In genomic region chr14:55128386-55129085, GRCh38 we compare ENCODE assay signal across 8 cellular contexts. TPM values are rescaled to one million over a fixed set of nuclear protein-coding genes. Genes with fewer than 3 reads are reported as not detected.
A peak's percentile ranks its signal among the peaks of the same experiment; 100 is the strongest.
DNase-seq lines count a peak whose midpoint lies in the region; ATAC-seq, FAIRE-seq and TF ChIP-seq lines count a peak whose summit lies in the region.

No MANE protein-coding gene starts in this region.

- peak overlapping the region; percentile 42; the same call in 1 of the 2 replicates for H3K9ac ChIP-seq in GM12878 (ENCODE audit: control insufficient read depth, insufficient read depth, low read length)

- H3K4me2 ChIP-seq in GM12878 (ENCODE audit: control insufficient read depth, insufficient read depth): peak overlapping the region; percentile 93; the same call in 1 of the 2 replicates

- H3K27me3 Mint-ChIP-seq in activated T-cell treated with anti-CD3 and anti-CD28 coated beads, Interleukin-2, amount 50 U/mL, for 72 hours (ENCODE audit: low read depth): peaks cover 42% of the 10 kb centered on the region
- peaks cover 40% of the 10 kb centered on the region for H3K27me3 Mint-ChIP-seq in type B pancreatic cell

- H3K36me3 ChIP-seq in GM12878 (ENCODE audit: control insufficient read depth in 2 of 2, insufficient read depth in 2 of 2, low read length in 1 of 2) (no peaks in the 10 kb centered on the region), lower lobe of right lung (peaks cover 12% of the 10 kb centered on the region)

- no peak for DNase-seq in activated T-cell treated with anti-CD3 and anti-CD28 coated beads, Interleukin-2, amount 50 U/mL, for 72 hours
- no peak for DNase-seq in activated T-cell treated with anti-CD3 and anti-CD28 coated beads, Interleukin-2, amount 50 U/mL, for 48 hours
- DNase-seq in GM12878 (ENCODE audit: low read depth, low spot score): no peak
- DNase-seq in lower lobe of right lung: no peak
- peak; percentile 7 for DNase-seq in type B pancreatic cell (ENCODE audit: extremely low spot score, unreplicated experiment)
- DNase-seq in NCI-H510A treated with DMSO at 0.1 percent for 48 hours (lab: John Stamatoyannopoulos, UW): no peak

- no peak for TF ChIP-seq POLR2A in GM12878 (IDR thresholded peaks at IDR 0.05; ENCODE audit: low read depth, low read length)

- H3K36me3 Mint-ChIP-seq in activated T-cell treated with anti-CD3 and anti-CD28 coated beads, Interleukin-2, amount 50 U/mL, for 72 hours (ENCODE audit: insufficient read depth in 2 of 2): no peaks in the 10 kb centered on the region
- H3K36me3 Mint-ChIP-seq in type B pancreatic cell: peaks cover 14% of the 10 kb centered on the region

- in situ Hi-C loops in GM12878 (cut with MboI): no loop called here

- peaks cover 4% of the 10 kb centered on the region for H3K79me2 ChIP-seq in GM12878 (ENCODE audit: control insufficient read depth, insufficient read depth, low read length)

- POLR2A ChIA-PET in GM12878 (lab: Charles Lee): interaction anchor here (0.6 to 1.5 kb wide), 4 partner anchors 26 to 304 kb away, joined by 3 read pairs; no protein-coding TSS in a partner anchor

- H3K4me1 Mint-ChIP-seq in activated T-cell treated with anti-CD3 and anti-CD28 coated beads, Interleukin-2, amount 50 U/mL, for 72 hours (ENCODE audit: low read depth): peaks cover 14% of the 10 kb centered on the region
- peaks cover 30% of the 10 kb centered on the region for H3K4me1 Mint-ChIP-seq in type B pancreatic cell (ENCODE audit: unreplicated experiment)

- peak overlapping the region; percentile 83 for H3K27ac Mint-ChIP-seq in activated T-cell treated with anti-CD3 and anti-CD28 coated beads, Interleukin-2, amount 50 U/mL, for 72 hours
- peak overlapping the region; percentile 92 for H3K27ac Mint-ChIP-seq in type B pancreatic cell

- FAIRE-seq in GM12878 (lab: Jason Lieb, UNC): no peak

- H3K27ac ChIP-seq in GM12878 (ENCODE audit: control insufficient read depth, insufficient read depth) (no peak overlapping the region), lower lobe of right lung (peak overlapping the region; percentile 98)

- H3K4me1 ChIP-seq in GM12878 (ENCODE audit: control insufficient read depth, insufficient read depth, low read length) (peaks cover 6% of the 10 kb centered on the region), lower lobe of right lung (peaks cover 65% of the 10 kb centered on the region)

- H3K4me3 ChIP-seq in GM12878 (peak overlapping the region; percentile 73), lower lobe of right lung (peak overlapping the region; percentile 83)

- H2AFZ ChIP-seq in GM12878 (ENCODE audit: control insufficient read depth, low read depth, low read length): peak overlapping the region; percentile 76

- no peak for TF ChIP-seq CTCF in GM12878 (IDR thresholded peaks at IDR 0.05 in 2 of 3, conservative IDR thresholded peaks at IDR 0.05 in 1 of 3; ENCODE audit: control insufficient read depth in 2 of 3, extremely low read depth in 1 of 3, insufficient read depth in 1 of 3, low read depth in 3 of 3, low read length in 3 of 3)
- TF ChIP-seq CTCF in lower lobe of right lung (IDR thresholded peaks at IDR 0.05): no peak
- no peak for TF ChIP-seq CTCF in type B pancreatic cell (conservative IDR thresholded peaks at IDR 0.05)

- SMC1A ChIA-PET in GM12878 (lab: Charles Lee; ENCODE audit: uncharacterized antibody, unreplicated experiment): interaction anchor here (1.0 to 1.9 kb wide), 4 partner anchors 25 to 51 kb away, joined by 3 to 8 read pairs (median 3); no protein-coding TSS in a partner anchor

- no peaks in the 10 kb centered on the region for H3K9me3 ChIP-seq in GM12878 (replicated peaks; ENCODE audit: control insufficient read depth, insufficient read depth, low read length)
- H3K9me3 ChIP-seq in lower lobe of right lung: no peaks in the 10 kb centered on the region

- peak overlapping the region; percentile 80 to 87 for H3K4me3 Mint-ChIP-seq in activated T-cell treated with anti-CD3 and anti-CD28 coated beads, Interleukin-2, amount 50 U/mL, for 72 hours
- peak overlapping the region; percentile 88 for H3K4me3 Mint-ChIP-seq in type B pancreatic cell

- WGBS in GM12878 (ENCODE audit: insufficient coverage, insufficient replicate concordance, low lambda C conversion rate, missing lambda C conversion rate): 21% methylated on average over 20 of the region's 20 CpGs

- TF ChIP-seq RAD21 in GM12878 (IDR thresholded peaks at IDR 0.05; ENCODE audit: insufficient read depth, low read depth, low read length): no peak

- RAD21 ChIA-PET in GM12878 (lab: Charles Lee; ENCODE audit: unreplicated experiment): interaction anchor here (0.7 to 2.4 kb wide), 2 partner anchors 25 to 102 kb away, joined by 3 to 10 read pairs; no protein-coding TSS in a partner anchor

- H4K20me1 ChIP-seq in GM12878 (ENCODE audit: control insufficient read depth, insufficient read depth): peaks cover 3% of the 10 kb centered on the region; the same call in 1 of the 2 replicates

- CTCF ChIA-PET in GM12878 (lab: Yijun Ruan, JAX): interaction anchor here (0.9 to 1.1 kb wide), 2 partner anchors 30 to 39 kb away, joined by 3 to 4 read pairs; no protein-coding TSS in a partner anchor

- intact Hi-C loops in GM12878 (cut with micrococcal nuclease; ENCODE audit: unreplicated experiment) (loop anchor here (1.0 to 2.0 kb wide), 2 partner anchors 30 to 40 kb away; no protein-coding TSS in a partner anchor), lower lobe of right lung (cut with DNase I) (no loop called here)

- no peak for ATAC-seq in activated T-cell treated with anti-CD3 and anti-CD28 coated beads, Interleukin-2, amount 50 U/mL, for 72 hours (replicated peaks in 1 of 2)
- ATAC-seq in GM12878: no peak
- no peak for ATAC-seq in lower lobe of right lung
- ATAC-seq in GM19463 (IDR thresholded peaks at IDR 0.05; ENCODE audit: unreplicated experiment): no peak
- ATAC-seq in GM19467 (IDR thresholded peaks at IDR 0.05; ENCODE audit: unreplicated experiment): no peak

- no peak for TF ChIP-seq EP300 in GM12878 (IDR thresholded peaks at IDR 0.05; ENCODE audit: borderline replicate concordance in 1 of 2, control insufficient read depth in 1 of 2, low read depth in 2 of 2, low read length in 2 of 2)

- H3K27me3 ChIP-seq in GM12878 (replicated peaks in 1 of 2; ENCODE audit: control insufficient read depth in 2 of 2, insufficient read depth in 2 of 2, low read length in 1 of 2) (no peaks in the 10 kb centered on the region), lower lobe of right lung (ENCODE audit: low read depth) (no peaks in the 10 kb centered on the region)

- no TSS peak for BruUV-seq in GM12878 (replicated peaks; lab: Mats Ljungman, UMichigan)

- H3K9me3 Mint-ChIP-seq in activated T-cell treated with anti-CD3 and anti-CD28 coated beads, Interleukin-2, amount 50 U/mL, for 72 hours: no peaks in the 10 kb centered on the region
- H3K9me3 Mint-ChIP-seq in type B pancreatic cell: no peaks in the 10 kb centered on the region

TF ChIP-seq in GM12878, 131 proteins besides CTCF, POLR2A, EP300 and RAD21 (continues in another document):
- no peak for TF ChIP-seq CBX3 (IDR thresholded peaks at IDR 0.05; ENCODE audit: borderline replicate concordance, low read depth)
- TF ChIP-seq ZNF687 (IDR thresholded peaks at IDR 0.05): no peak
- no peak for TF ChIP-seq FOXM1 (IDR thresholded peaks at IDR 0.05; ENCODE audit: low read depth, low read length)
- no peak for TF ChIP-seq YY1 (IDR thresholded peaks at IDR 0.05; ENCODE audit: low read depth, low read length)

RNA-seq across cellular contexts. Expression of gene LGALS3, which starts 0.5 kb away (rescaled TPM):
- total RNA-seq in activated T-cell treated with anti-CD3 and anti-CD28 coated beads, Interleukin-2, amount 50 U/mL, for 72 hours: 10 to 100 TPM; 13.9 to 22.3 TPM
- total RNA-seq in GM12878 (2013; cell fraction: nucleolus; rRNA removed): 17.5 and 21.3 TPM in 2 replicates
- total RNA-seq in GM12878 (2014; rRNA removed) (23.1 and 25.6 TPM in 2 replicates), GM12878 (2014; rRNA removed; fragmentation: Illumina TruSeq; extraction: Trizol) (12.0 and 12.3 TPM in 2 replicates), GM12878 (2021) (13.6 and 16.1 TPM in 2 replicates), lower lobe of right lung (528 TPM), type B pancreatic cell (ENCODE audit: low replicate concordance) (120 and 497 TPM in 2 replicates)
- 15.6 TPM for polyA plus RNA-seq in GM12878 (2011; ENCODE audit: low read depth)
- polyA plus RNA-seq in GM12878 (2011; rRNA removed) (34.2 and 45.4 TPM in 2 replicates), GM12878 (2014; fragmentation: Illumina TruSeq; extraction: Trizol) (7.7 and 8.6 TPM in 2 replicates), GM12878 (2014; fragmentation: Nextera tagmentation; extraction: Ambion mirVana) (1 to 10 TPM; 1.5 to 6.4 TPM), GM12878 (2014; rRNA removed) (21.3 and 28.6 TPM in 2 replicates), GM12878 (2016; fragmentation: Nextera tagmentation; extraction: Ambion mirVana) (10 to 100 TPM; 28.2 to 30.6 TPM)
- 24.5 and 31.9 TPM in 2 replicates for polyA plus RNA-seq in GM12878 (2011; cell fraction: cytosol; rRNA removed)
- 20.1 and 27.1 TPM in 2 replicates for polyA plus RNA-seq in GM12878 (2011; cell fraction: nucleus; rRNA removed)
- polyA plus RNA-seq in GM12878 (2012): 19.7 and 39.6 TPM in 2 replicates
- 9.8 and 14.3 TPM in 2 replicates for polyA minus RNA-seq in GM12878 (2011; rRNA and poly(A)+ RNA removed)
- 4.4 and 8.1 TPM in 2 replicates for polyA minus RNA-seq in GM12878 (2011; cell fraction: cytosol; rRNA and poly(A)+ RNA removed)
- 5.0 and 5.9 TPM in 2 replicates for polyA minus RNA-seq in GM12878 (2011; cell fraction: nucleus; rRNA and poly(A)+ RNA removed)
